ENCODE assay signal across 16 cellular contexts in genomic region chr9:94584555-94584954, GRCh38. TPM values are rescaled to one million over a fixed set of nuclear protein-coding genes. Genes with fewer than 3 reads are reported as not detected.
"Had no signal": no experiment of that assay in that cellular context is flagged by ENCODE, and none has a peak within 500 bp of the region (broad histone marks: within the 10 kb centered on the region; RNA-seq: fewer than 3 reads in every experiment).

No MANE protein-coding gene starts in this region.

- H3K27ac Mint-ChIP-seq: natural killer cell treated with Interleukin-12 subunit alpha and Interleukin-12 subunit beta and Interleukin-15 and Interleukin-18, amount 100 ng/mL, for 72 hours had no signal

- H3K36me3 Mint-ChIP-seq: natural killer cell treated with Interleukin-12 subunit alpha and Interleukin-12 subunit beta and Interleukin-15 and Interleukin-18, amount 100 ng/mL, for 72 hours had no signal

- H3K27ac ChIP-seq: body of pancreas, epithelial cell of prostate, heart right ventricle, sigmoid colon, testis had no signal

- ATAC-seq: body of pancreas; heart right ventricle; left lobe of liver; mucosa of descending colon; natural killer cell treated with Interleukin-12 subunit alpha and Interleukin-12 subunit beta and Interleukin-15 and Interleukin-18, amount 100 ng/mL, for 72 hours had no signal

- H3K9me3 Mint-ChIP-seq: central memory CD8-positive, alpha-beta T cell; natural killer cell treated with Interleukin-12 subunit alpha and Interleukin-12 subunit beta and Interleukin-15 and Interleukin-18, amount 100 ng/mL, for 72 hours had no signal

- DNase-seq: activated CD4-positive, alpha-beta T cell treated with anti-CD3 and anti-CD28 coated beads for 1 hour; activated effector memory CD4-positive, alpha-beta T cell treated with anti-CD3 and anti-CD28 coated beads, Interleukin-2, amount 50 U/mL, for 16 hours; amniotic stem cell; body of pancreas; effector memory CD4-positive, alpha-beta T cell; gastrocnemius medialis; heart right ventricle; mucosa of descending colon; sigmoid colon; stimulated activated CD4-positive, alpha-beta T cell treated with anti-CD3 and anti-CD28 coated beads, Interleukin-12 subunit alpha, Interleukin-12 subunit beta, amount 100 ng/mL, for 4 hours; testis had no signal

- H3K4me3 Mint-ChIP-seq: central memory CD8-positive, alpha-beta T cell; natural killer cell treated with Interleukin-12 subunit alpha and Interleukin-12 subunit beta and Interleukin-15 and Interleukin-18, amount 100 ng/mL, for 72 hours had no signal

RNA-seq across cellular contexts. Expression of gene FBP2, which starts 9.1 kb away (rescaled TPM):
- total RNA-seq: left lobe of liver; mucosa of descending colon; natural killer cell treated with Interleukin-12 subunit alpha and Interleukin-12 subunit beta and Interleukin-15 and Interleukin-18, amount 100 ng/mL, for 72 hours; omental fat pad; sigmoid colon had no signal

RNA-seq across cellular contexts. Expression of gene PCAT7, which starts 29.7 kb away (rescaled TPM):
- total RNA-seq: gastrocnemius medialis; natural killer cell treated with Interleukin-12 subunit alpha and Interleukin-12 subunit beta and Interleukin-15 and Interleukin-18, amount 100 ng/mL, for 72 hours; omental fat pad; sigmoid colon had no signal
